Comparison of ENCODE assay signal across 18 cellular contexts in the genomic region with DNA sequence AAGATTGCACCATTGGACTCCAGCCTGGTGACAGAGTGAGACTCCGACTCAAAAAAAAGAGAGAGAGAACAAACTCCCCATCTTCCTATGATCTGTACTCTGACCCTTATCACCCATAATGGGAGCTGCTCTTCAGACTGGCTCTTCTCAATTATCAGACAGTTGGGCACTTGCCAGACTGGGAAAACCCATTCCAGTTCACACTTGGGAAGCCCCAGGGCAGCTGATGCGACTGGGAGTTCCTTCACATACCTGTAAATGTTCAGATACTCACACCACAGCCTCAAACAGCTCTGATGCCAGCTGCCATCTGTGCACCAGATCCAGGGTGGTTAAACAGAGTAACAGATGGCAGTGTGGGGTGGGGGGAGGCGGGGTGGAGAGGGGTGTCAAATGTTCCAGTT. TPM values are rescaled to one million over a fixed set of nuclear protein-coding genes. Genes with fewer than 3 reads are reported as not detected.
DNase-seq lines count a peak whose midpoint lies in the region; ATAC-seq, FAIRE-seq and TF ChIP-seq lines count a peak whose summit lies in the region.
"Had no signal": no experiment of that assay in that cellular context is flagged by ENCODE, and none has a peak within 500 bp of the region (broad histone marks: within the 10 kb centered on the region; RNA-seq: fewer than 3 reads in every experiment).

No MANE protein-coding gene starts in this region.

- H3K4me3 ChIP-seq in cardiac muscle cell (no peak overlapping the region), left ventricle myocardium inferior (no peak overlapping the region), WERI-Rb-1 (ENCODE audit: low read depth, low read length) (no peak overlapping the region), HepG2 (replicated peaks in 1 of 3; ENCODE audit: insufficient read depth in 1 of 3, low read depth in 2 of 3, low read length in 3 of 3) (no peak overlapping the region)
- H3K4me3 ChIP-seq: GM23248, sigmoid colon had no signal

- intact Hi-C loops in left ventricle myocardium inferior (cut with micrococcal nuclease) = no loop called here
- intact Hi-C loops in HepG2 (cut with micrococcal nuclease; ENCODE audit: unreplicated experiment) = no loop called here

- H3K36me3 ChIP-seq in cardiac muscle cell = peaks cover 24% of the 10 kb centered on the region
- peaks cover 38% of the 10 kb centered on the region for H3K36me3 ChIP-seq in left ventricle myocardium inferior
- H3K36me3 ChIP-seq in WERI-Rb-1 = peaks cover 62% of the 10 kb centered on the region
- H3K36me3 ChIP-seq in HepG2 (replicated peaks in 1 of 2; ENCODE audit: control insufficient read depth in 1 of 2, insufficient read depth in 2 of 2, low read length in 2 of 2) = peaks cover 35 to 56% of the 10 kb centered on the region in 2 experiments

- peaks cover 15% of the 10 kb centered on the region; the same call in 1 of the 2 replicates for H4K20me1 ChIP-seq in HepG2 (ENCODE audit: insufficient read depth, low read length)

- no peaks in the 10 kb centered on the region for H3K27me3 ChIP-seq in cardiac muscle cell
- H3K27me3 ChIP-seq in left ventricle myocardium inferior (ENCODE audit: low read depth) = no peaks in the 10 kb centered on the region
- no peaks in the 10 kb centered on the region for H3K27me3 ChIP-seq in WERI-Rb-1 (ENCODE audit: insufficient read depth, low read depth, severe bottlenecking)
- H3K27me3 ChIP-seq in HepG2 (ENCODE audit: control insufficient read depth in 1 of 2, insufficient read depth in 2 of 2, low read length in 2 of 2) = no peaks in the 10 kb centered on the region
- H3K27me3 ChIP-seq: sigmoid colon had no signal

- TF ChIP-seq EP300 in HepG2 (IDR thresholded peaks at IDR 0.05; ENCODE audit: low read depth in 2 of 2, low read length in 2 of 2) (no peak), HepG2 (CRISPR knock-in tag; IDR thresholded peaks at IDR 0.05; ENCODE audit: borderline replicate concordance) (no peak)

- H3K9ac ChIP-seq in HepG2 (ENCODE audit: insufficient read depth, low read depth, low read length) = no peak overlapping the region
- H3K9ac ChIP-seq: GM23248 had no signal

- peak; percentile 42 for ATAC-seq in HepG2
- ATAC-seq: activated CD4-positive, alpha-beta T cell treated with anti-CD3 and anti-CD28 coated beads for 36 hours had no signal

- no peak for TF ChIP-seq CTCF in cardiac muscle cell (IDR thresholded peaks at IDR 0.05; ENCODE audit: low read depth, low read length)
- no peak for TF ChIP-seq CTCF in left ventricle myocardium inferior (IDR thresholded peaks at IDR 0.05; ENCODE audit: borderline replicate concordance)
- no peak for TF ChIP-seq CTCF in WERI-Rb-1 (IDR thresholded peaks at IDR 0.05; ENCODE audit: low read depth, low read length)
- no peak for TF ChIP-seq CTCF in HepG2 (CRISPR knock-in tag; IDR thresholded peaks at IDR 0.05)
- no peak for TF ChIP-seq CTCF in D721Med (IDR thresholded peaks at IDR 0.05; ENCODE audit: insufficient read depth, missing control alignments)

- no peak for FAIRE-seq in HepG2 (lab: Jason Lieb, UNC)
- no peak for FAIRE-seq in D721Med (lab: Jason Lieb, UNC)
- FAIRE-seq: kidney had no signal

- DNase-seq in cardiac muscle cell (ENCODE audit: low read depth in 1 of 2, low spot score in 1 of 2) = no peak
- DNase-seq in left ventricle myocardium inferior = no peak
- DNase-seq in WERI-Rb-1 = peak; percentile 73
- DNase-seq in HepG2 (ENCODE audit: low spot score) = peak; percentile 39
- peak; percentile 25 for DNase-seq in superior temporal gyrus (ENCODE audit: extremely low spot score)
- DNase-seq in GOT3 (lab: John Stamatoyannopoulos, UW) = no peak
- no peak for DNase-seq in D721Med (ENCODE audit: insufficient read length, low spot score)
- no peak for DNase-seq in middle frontal gyrus (ENCODE audit: extremely low spot score, low spot score)
- DNase-seq: activated CD4-positive, alpha-beta T cell treated with anti-CD3 and anti-CD28 coated beads for 36 hours; activated effector memory CD4-positive, alpha-beta T cell treated with Interleukin-2 at 50 U/mL for 16 hours; CD4-positive, alpha-beta T cell; GM23248; kidney; midbrain; NCI-H1436; NCI-H510A treated with DMSO at 0.1 percent for 48 hours; sigmoid colon; stimulated activated CD4-positive, alpha-beta T cell treated with anti-CD3 and anti-CD28 coated beads, Interleukin-2, amount 100 ng/mL, for 48 hours had no signal

- H3K4me1 ChIP-seq in cardiac muscle cell (ENCODE audit: low read depth) (peaks cover 10% of the 10 kb centered on the region), left ventricle myocardium inferior (peaks cover 64% of the 10 kb centered on the region), HepG2 (ENCODE audit: insufficient read depth, low read length) (peaks cover 20% of the 10 kb centered on the region)

- H3K27ac ChIP-seq in cardiac muscle cell = peak overlapping the region; percentile 57
- no peak overlapping the region for H3K27ac ChIP-seq in left ventricle myocardium inferior (replicated peaks)
- peak overlapping the region; percentile 15 for H3K27ac ChIP-seq in WERI-Rb-1
- peak overlapping the region; percentile 14 for H3K27ac ChIP-seq in HepG2 (ENCODE audit: extremely low read length, insufficient read depth, low read length)
- H3K27ac ChIP-seq: GM23248 had no signal

- POLR2A ChIA-PET in HepG2 (lab: Yijun Ruan, JAX) = interaction anchor here (0.7 kb wide), 1 partner anchor 99 kb away, joined by 5 read pairs; no protein-coding TSS in a partner anchor

- BruUV-seq in HepG2 (replicated peaks; lab: Mats Ljungman, UMichigan) = no TSS peak

- H3K9me3 ChIP-seq in cardiac muscle cell (ENCODE audit: low read depth) = no peaks in the 10 kb centered on the region
- no peaks in the 10 kb centered on the region for H3K9me3 ChIP-seq in left ventricle myocardium inferior (replicated peaks)
- no peaks in the 10 kb centered on the region for H3K9me3 ChIP-seq in WERI-Rb-1 (ENCODE audit: severe bottlenecking)
- no peaks in the 10 kb centered on the region for H3K9me3 ChIP-seq in HepG2 (ENCODE audit: low read length)
- H3K9me3 ChIP-seq: sigmoid colon had no signal

- no peak for TF ChIP-seq POLR2A in HepG2 (IDR thresholded peaks at IDR 0.05; ENCODE audit: insufficient read depth in 1 of 2, low read depth in 2 of 2, low read length in 2 of 2)

- CTCF ChIA-PET in HepG2 (lab: Yijun Ruan, JAX; ENCODE audit: low intra/inter-chr PET ratio, low total read pairs) = no interaction called here

- H3K79me2 ChIP-seq in HepG2 (ENCODE audit: insufficient read depth, low read length) = peaks cover 32% of the 10 kb centered on the region

- WGBS in HepG2 (ENCODE audit: low lambda C conversion rate) = 86% methylated on average over 3 of the region's 3 CpGs

- H2AFZ ChIP-seq in HepG2 (ENCODE audit: low read length) = no peak overlapping the region
- H2AFZ ChIP-seq: GM23248 had no signal

- H3K4me2 ChIP-seq in HepG2 (ENCODE audit: low read depth, low read length) = no peak overlapping the region

- in situ Hi-C loops in HepG2 (cut with HindIII; ENCODE audit: extremely low pct_ligation_motif_present, low pct_unique_long_range_greater_than_20kb) = no loop called here

- TF ChIP-seq RAD21 in HepG2 (CRISPR knock-in tag; IDR thresholded peaks at IDR 0.05) = no peak

RNA-seq across cellular contexts. Expression of a gene that starts 23.8 kb away (rescaled TPM):
- total RNA-seq in cardiac muscle cell (37.5 and 65.8 TPM in 2 replicates), left ventricle myocardium inferior (18.3 TPM), HepG2 (2016; rRNA removed; fragmentation: Illumina TruSeq; extraction: Trizol) (50.0 and 72.0 TPM in 2 replicates)
- polyA plus RNA-seq in cardiac muscle cell (22.5 and 40.6 TPM in 2 replicates), HepG2 (2011; rRNA removed) (100 and 107 TPM in 2 replicates)
- 24.7 and 30.5 TPM in 2 replicates for total RNA-seq in HepG2 (2016; cell fraction: cytosol; rRNA removed; fragmentation: Illumina TruSeq; extraction: Trizol; ENCODE audit: low read depth)
- total RNA-seq in HepG2 (2016; cell fraction: insoluble cytoplasmic fraction; rRNA removed; fragmentation: Illumina TruSeq; extraction: Trizol) = 50.9 and 73.7 TPM in 2 replicates
- total RNA-seq in HepG2 (2016; cell fraction: membrane; rRNA removed; fragmentation: Illumina TruSeq; extraction: Trizol) = 58.1 and 63.3 TPM in 2 replicates
- 55.2 and 61.0 TPM in 2 replicates for total RNA-seq in HepG2 (2016; cell fraction: nucleus; rRNA removed; fragmentation: Illumina TruSeq; extraction: Trizol)
- 128 and 161 TPM in 2 replicates for polyA plus RNA-seq in HepG2 (2011; cell fraction: cytosol; rRNA removed)
- 53.5 and 60.7 TPM in 2 replicates for polyA plus RNA-seq in HepG2 (2011; cell fraction: nucleus; rRNA removed)
- 65.5 and 74.9 TPM in 2 replicates for polyA plus RNA-seq in HepG2 (2012)
- 19.8 and 21.2 TPM in 2 replicates for polyA plus RNA-seq in HepG2 (2016; cell fraction: cytosol; fragmentation: Illumina TruSeq; extraction: Trizol; ENCODE audit: low read depth)
- polyA plus RNA-seq in HepG2 (2016; cell fraction: insoluble cytoplasmic fraction; fragmentation: Illumina TruSeq; extraction: Trizol; ENCODE audit: low read depth) = 35.3 and 36.8 TPM in 2 replicates
- polyA plus RNA-seq in HepG2 (2016; cell fraction: membrane; fragmentation: Illumina TruSeq; extraction: Trizol; ENCODE audit: low read depth) = 39.0 and 44.1 TPM in 2 replicates
- 68.4 and 69.1 TPM in 2 replicates for polyA plus RNA-seq in HepG2 (2016; cell fraction: nucleus; fragmentation: Illumina TruSeq; extraction: Trizol; ENCODE audit: insufficient read depth, low read depth)
- polyA minus RNA-seq in HepG2 (2011; rRNA and poly(A)+ RNA removed; ENCODE audit: low replicate concordance) = 52.0 and 233 TPM in 2 replicates
- 45.2 and 52.9 TPM in 2 replicates for polyA minus RNA-seq in HepG2 (2011; cell fraction: cytosol; rRNA and poly(A)+ RNA removed)
- 37.7 and 38.3 TPM in 2 replicates for polyA minus RNA-seq in HepG2 (2011; cell fraction: nucleus; rRNA and poly(A)+ RNA removed)

RNA-seq across cellular contexts. Expression of a gene that starts 27.9 kb away (rescaled TPM):
- total RNA-seq in cardiac muscle cell (31.0 and 45.3 TPM in 2 replicates), left ventricle myocardium inferior (41.2 TPM), HepG2 (2016; rRNA removed; fragmentation: Illumina TruSeq; extraction: Trizol) (52.8 and 58.4 TPM in 2 replicates)
- polyA plus RNA-seq in cardiac muscle cell (46.5 and 60.7 TPM in 2 replicates), HepG2 (2011; rRNA removed) (43.3 and 55.7 TPM in 2 replicates)
- 33.1 and 35.6 TPM in 2 replicates for total RNA-seq in HepG2 (2016; cell fraction: cytosol; rRNA removed; fragmentation: Illumina TruSeq; extraction: Trizol; ENCODE audit: low read depth)
- 54.1 and 58.0 TPM in 2 replicates for total RNA-seq in HepG2 (2016; cell fraction: insoluble cytoplasmic fraction; rRNA removed; fragmentation: Illumina TruSeq; extraction: Trizol)
- total RNA-seq in HepG2 (2016; cell fraction: membrane; rRNA removed; fragmentation: Illumina TruSeq; extraction: Trizol) = 83.5 and 84.1 TPM in 2 replicates
- total RNA-seq in HepG2 (2016; cell fraction: nucleus; rRNA removed; fragmentation: Illumina TruSeq; extraction: Trizol) = 32.8 and 34.5 TPM in 2 replicates
- 39.5 and 49.1 TPM in 2 replicates for polyA plus RNA-seq in HepG2 (2011; cell fraction: cytosol; rRNA removed)
- 23.0 and 23.8 TPM in 2 replicates for polyA plus RNA-seq in HepG2 (2011; cell fraction: nucleus; rRNA removed)
- 41.3 and 43.4 TPM in 2 replicates for polyA plus RNA-seq in HepG2 (2012)
- 42.1 and 49.1 TPM in 2 replicates for polyA plus RNA-seq in HepG2 (2016; cell fraction: cytosol; fragmentation: Illumina TruSeq; extraction: Trizol; ENCODE audit: low read depth)
- polyA plus RNA-seq in HepG2 (2016; cell fraction: insoluble cytoplasmic fraction; fragmentation: Illumina TruSeq; extraction: Trizol; ENCODE audit: low read depth) = 92.1 and 94.1 TPM in 2 replicates
- polyA plus RNA-seq in HepG2 (2016; cell fraction: membrane; fragmentation: Illumina TruSeq; extraction: Trizol; ENCODE audit: low read depth) = 93.0 and 95.9 TPM in 2 replicates
- polyA plus RNA-seq in HepG2 (2016; cell fraction: nucleus; fragmentation: Illumina TruSeq; extraction: Trizol; ENCODE audit: insufficient read depth, low read depth) = 65.1 and 74.2 TPM in 2 replicates
- 62.0 and 88.5 TPM in 2 replicates for polyA minus RNA-seq in HepG2 (2011; rRNA and poly(A)+ RNA removed; ENCODE audit: low replicate concordance)
- polyA minus RNA-seq in HepG2 (2011; cell fraction: cytosol; rRNA and poly(A)+ RNA removed) = 34.6 and 39.9 TPM in 2 replicates
- polyA minus RNA-seq in HepG2 (2011; cell fraction: nucleus; rRNA and poly(A)+ RNA removed) = 40.4 and 42.5 TPM in 2 replicates

RNA-seq across cellular contexts. Expression of a gene that starts 31.9 kb away (rescaled TPM):
- total RNA-seq in cardiac muscle cell (93.1 and 95.3 TPM in 2 replicates), left ventricle myocardium inferior (29.3 TPM), HepG2 (2016; rRNA removed; fragmentation: Illumina TruSeq; extraction: Trizol) (18.8 and 38.5 TPM in 2 replicates)
- polyA plus RNA-seq in cardiac muscle cell (162 and 234 TPM in 2 replicates), HepG2 (2011; rRNA removed) (75.8 and 76.1 TPM in 2 replicates)
- 8.6 and 14.9 TPM in 2 replicates for total RNA-seq in HepG2 (2016; cell fraction: cytosol; rRNA removed; fragmentation: Illumina TruSeq; extraction: Trizol; ENCODE audit: low read depth)
- total RNA-seq in HepG2 (2016; cell fraction: insoluble cytoplasmic fraction; rRNA removed; fragmentation: Illumina TruSeq; extraction: Trizol) = 17.5 and 37.8 TPM in 2 replicates
- 16.0 and 22.0 TPM in 2 replicates for total RNA-seq in HepG2 (2016; cell fraction: membrane; rRNA removed; fragmentation: Illumina TruSeq; extraction: Trizol)
- total RNA-seq in HepG2 (2016; cell fraction: nucleus; rRNA removed; fragmentation: Illumina TruSeq; extraction: Trizol) = 40.7 and 44.5 TPM in 2 replicates
- polyA plus RNA-seq in HepG2 (2011; cell fraction: cytosol; rRNA removed) = 79.2 and 116 TPM in 2 replicates
- polyA plus RNA-seq in HepG2 (2011; cell fraction: nucleus; rRNA removed) = 46.2 and 49.1 TPM in 2 replicates
- polyA plus RNA-seq in HepG2 (2012) = 40.3 and 62.7 TPM in 2 replicates
- polyA plus RNA-seq in HepG2 (2016; cell fraction: cytosol; fragmentation: Illumina TruSeq; extraction: Trizol; ENCODE audit: low read depth) = 24.5 and 33.4 TPM in 2 replicates
- polyA plus RNA-seq in HepG2 (2016; cell fraction: insoluble cytoplasmic fraction; fragmentation: Illumina TruSeq; extraction: Trizol; ENCODE audit: low read depth) = 41.7 and 46.0 TPM in 2 replicates
- 39.8 and 42.2 TPM in 2 replicates for polyA plus RNA-seq in HepG2 (2016; cell fraction: membrane; fragmentation: Illumina TruSeq; extraction: Trizol; ENCODE audit: low read depth)
- polyA plus RNA-seq in HepG2 (2016; cell fraction: nucleus; fragmentation: Illumina TruSeq; extraction: Trizol; ENCODE audit: insufficient read depth, low read depth) = 126 and 134 TPM in 2 replicates
- 232 and 267 TPM in 2 replicates for polyA minus RNA-seq in HepG2 (2011; rRNA and poly(A)+ RNA removed; ENCODE audit: low replicate concordance)
- polyA minus RNA-seq in HepG2 (2011; cell fraction: cytosol; rRNA and poly(A)+ RNA removed) = 41.8 and 52.8 TPM in 2 replicates
- 25.0 and 33.2 TPM in 2 replicates for polyA minus RNA-seq in HepG2 (2011; cell fraction: nucleus; rRNA and poly(A)+ RNA removed)

RNA-seq across cellular contexts. Expression of a gene that starts 34.2 kb away (rescaled TPM):
- total RNA-seq in cardiac muscle cell (4.2 and 6.1 TPM in 2 replicates), left ventricle myocardium inferior (0.11 TPM), HepG2 (2016; rRNA removed; fragmentation: Illumina TruSeq; extraction: Trizol) (3.0 and 4.3 TPM in 2 replicates)
- polyA plus RNA-seq in cardiac muscle cell (5.1 and 8.5 TPM in 2 replicates), HepG2 (2011; rRNA removed) (5.1 and 10.3 TPM in 2 replicates)
- total RNA-seq in HepG2 (2016; cell fraction: cytosol; rRNA removed; fragmentation: Illumina TruSeq; extraction: Trizol; ENCODE audit: low read depth) = 1.2 TPM in 2 replicates
- total RNA-seq in HepG2 (2016; cell fraction: insoluble cytoplasmic fraction; rRNA removed; fragmentation: Illumina TruSeq; extraction: Trizol) = 2.8 and 4.3 TPM in 2 replicates
- total RNA-seq in HepG2 (2016; cell fraction: membrane; rRNA removed; fragmentation: Illumina TruSeq; extraction: Trizol) = 2.2 and 2.3 TPM in 2 replicates
- total RNA-seq in HepG2 (2016; cell fraction: nucleus; rRNA removed; fragmentation: Illumina TruSeq; extraction: Trizol) = 2.6 and 2.8 TPM in 2 replicates
- polyA plus RNA-seq in HepG2 (2011; cell fraction: cytosol; rRNA removed) = 5.9 and 6.6 TPM in 2 replicates
- polyA plus RNA-seq in HepG2 (2011; cell fraction: nucleus; rRNA removed) = 13.6 and 19.6 TPM in 2 replicates
- polyA plus RNA-seq in HepG2 (2012) = 2.8 and 7.9 TPM in 2 replicates
- polyA plus RNA-seq in HepG2 (2016; cell fraction: cytosol; fragmentation: Illumina TruSeq; extraction: Trizol; ENCODE audit: low read depth) = 0.93 and 1.1 TPM in 2 replicates
- 2.4 and 3.6 TPM in 2 replicates for polyA plus RNA-seq in HepG2 (2016; cell fraction: insoluble cytoplasmic fraction; fragmentation: Illumina TruSeq; extraction: Trizol; ENCODE audit: low read depth)
- 1.6 and 1.8 TPM in 2 replicates for polyA plus RNA-seq in HepG2 (2016; cell fraction: membrane; fragmentation: Illumina TruSeq; extraction: Trizol; ENCODE audit: low read depth)
- 5.8 and 5.9 TPM in 2 replicates for polyA plus RNA-seq in HepG2 (2016; cell fraction: nucleus; fragmentation: Illumina TruSeq; extraction: Trizol; ENCODE audit: insufficient read depth, low read depth)
- polyA minus RNA-seq in HepG2 (2011; rRNA and poly(A)+ RNA removed; ENCODE audit: low replicate concordance) = 0.82 and 14.6 TPM in 2 replicates
- polyA minus RNA-seq in HepG2 (2011; cell fraction: cytosol; rRNA and poly(A)+ RNA removed) = 4.7 and 6.5 TPM in 2 replicates
- 4.0 and 9.2 TPM in 2 replicates for polyA minus RNA-seq in HepG2 (2011; cell fraction: nucleus; rRNA and poly(A)+ RNA removed)

Comparison
In these comparisons a context has a peak if more than half of its experiments do, and no peak if none do; other contexts are left out.
1. DNase-seq: peak in WERI-Rb-1 (single experiment), HepG2 (single experiment) and superior temporal gyrus (single experiment); none in cardiac muscle cell (0 of 2), left ventricle myocardium inferior (single experiment), GOT3 (single experiment), D721Med (single experiment) and middle frontal gyrus (single experiment).